Comparison of ENCODE assay signal across 8 cellular contexts in genomic region chr9:77841739-77842386, GRCh38.
DNase-seq lines count a peak whose midpoint lies in the region; ATAC-seq and TF ChIP-seq lines count a peak whose summit lies in the region.

No MANE protein-coding gene starts in this region.

- H3K4me2 ChIP-seq in osteoblast (ENCODE audit: insufficient read depth, low read length) (peak overlapping the region; percentile 48), neuronal stem cell (ENCODE audit: insufficient read depth, low read length, poor library complexity, severe bottlenecking) (no peak overlapping the region)

- H3K36me3 ChIP-seq in osteoblast (ENCODE audit: insufficient read depth, low read length) (no peaks in the 10 kb centered on the region), neuronal stem cell (replicated peaks in 1 of 2; ENCODE audit: control insufficient read depth in 2 of 2, insufficient read depth in 2 of 2, low read length in 2 of 2) (no peaks in the 10 kb centered on the region)

- H3K4me3 Mint-ChIP-seq in activated CD8-positive, alpha-beta memory T cell treated with anti-CD3 and anti-CD28 coated beads, Interleukin-2, amount 10 ng/mL, durations not matched to agents 7 days and 5 days, result no peak overlapping the region
- H3K4me3 Mint-ChIP-seq in activated naive CD8-positive, alpha-beta T cell treated with anti-CD3 and anti-CD28 coated beads, Interleukin-2, amount 50 U/mL, for 24 hours, result no peak overlapping the region

- no peak overlapping the region for H3K23ac ChIP-seq in neuronal stem cell (ENCODE audit: low read depth, low read length, poor library complexity)

- peak; percentile 55 for ATAC-seq in activated CD8-positive, alpha-beta memory T cell treated with anti-CD3 and anti-CD28 coated beads, Interleukin-2, amount 10 ng/mL, durations not matched to agents 7 days and 5 days
- peak; percentile 71 for ATAC-seq in HG03175 (IDR thresholded peaks at IDR 0.05; ENCODE audit: unreplicated experiment)
- peak; percentile 54 for ATAC-seq in activated naive CD8-positive, alpha-beta T cell treated with anti-CD3 and anti-CD28 coated beads, Interleukin-2, amount 50 U/mL, for 24 hours

- H2AK5ac ChIP-seq in neuronal stem cell (ENCODE audit: low read depth, low read length), result no peak overlapping the region

- no peaks in the 10 kb centered on the region for H3K27me3 ChIP-seq in osteoblast (ENCODE audit: insufficient read depth, low read length)
- H3K27me3 ChIP-seq in neuronal stem cell (ENCODE audit: control insufficient read depth in 3 of 3, insufficient read depth in 3 of 3, low read depth in 1 of 3, low read length in 3 of 3), result no peaks in the 10 kb centered on the region

- CTCF ChIA-PET in activated CD8-positive, alpha-beta memory T cell treated with anti-CD3 and anti-CD28 coated beads, Interleukin-2, amount 10 ng/mL, durations not matched to agents 7 days and 5 days (lab: Charles Lee), result interaction anchor here (0.7 to 1.4 kb wide), 8 partner anchors 10 to 384 kb away, joined by 3 to 10 read pairs (median 3); no protein-coding TSS in a partner anchor

- H4K8ac ChIP-seq in neuronal stem cell (ENCODE audit: low read depth, low read length), result no peak overlapping the region

- H3K4ac ChIP-seq in neuronal stem cell (ENCODE audit: low read length), result no peak overlapping the region

- H2AFZ ChIP-seq in osteoblast (ENCODE audit: low read length) (no peak overlapping the region), neuronal stem cell (ENCODE audit: low read length) (no peak overlapping the region)

- no peaks in the 10 kb centered on the region for H3K36me3 Mint-ChIP-seq in activated CD8-positive, alpha-beta memory T cell treated with anti-CD3 and anti-CD28 coated beads, Interleukin-2, amount 10 ng/mL, durations not matched to agents 7 days and 5 days
- no peaks in the 10 kb centered on the region for H3K36me3 Mint-ChIP-seq in activated naive CD8-positive, alpha-beta T cell treated with anti-CD3 and anti-CD28 coated beads, Interleukin-2, amount 50 U/mL, for 24 hours (ENCODE audit: low read depth)

- H3K27ac ChIP-seq in osteoblast (ENCODE audit: low read depth, low read length) (peak overlapping the region; percentile 81), neuronal stem cell (replicated peaks; ENCODE audit: low read length) (no peak overlapping the region)

- peaks cover 2% of the 10 kb centered on the region for H3K27me3 Mint-ChIP-seq in activated CD8-positive, alpha-beta memory T cell treated with anti-CD3 and anti-CD28 coated beads, Interleukin-2, amount 10 ng/mL, durations not matched to agents 7 days and 5 days
- H3K27me3 Mint-ChIP-seq in activated naive CD8-positive, alpha-beta T cell treated with anti-CD3 and anti-CD28 coated beads, Interleukin-2, amount 50 U/mL, for 24 hours, result no peaks in the 10 kb centered on the region

- H4K91ac ChIP-seq in neuronal stem cell (ENCODE audit: low read depth, low read length, poor library complexity), result no peak overlapping the region

- no peak overlapping the region for H2BK12ac ChIP-seq in neuronal stem cell (ENCODE audit: low read length)

- H3K79me1 ChIP-seq in neuronal stem cell (ENCODE audit: low read depth, low read length), result no peaks in the 10 kb centered on the region

- no peak overlapping the region for H2BK120ac ChIP-seq in neuronal stem cell (ENCODE audit: low read depth, low read length)

- no peak overlapping the region for H3K9ac ChIP-seq in neuronal stem cell (ENCODE audit: low read depth, low read length, poor library complexity)

- H4K20me1 ChIP-seq in osteoblast (ENCODE audit: insufficient read depth, low read length), result peaks cover 2% of the 10 kb centered on the region

- no peaks in the 10 kb centered on the region for H3K9me3 ChIP-seq in osteoblast (ENCODE audit: low read depth, low read length)
- H3K9me3 ChIP-seq in neuronal stem cell (replicated peaks in 1 of 2; ENCODE audit: control insufficient read depth in 2 of 2, insufficient read depth in 1 of 2, low read depth in 1 of 2, low read length in 2 of 2), result no peaks in the 10 kb centered on the region

- peaks cover 10% of the 10 kb centered on the region for H3K4me1 Mint-ChIP-seq in activated CD8-positive, alpha-beta memory T cell treated with anti-CD3 and anti-CD28 coated beads, Interleukin-2, amount 10 ng/mL, durations not matched to agents 7 days and 5 days
- H3K4me1 Mint-ChIP-seq in activated naive CD8-positive, alpha-beta T cell treated with anti-CD3 and anti-CD28 coated beads, Interleukin-2, amount 50 U/mL, for 24 hours, result peaks cover 17% of the 10 kb centered on the region

- H3K18ac ChIP-seq in neuronal stem cell (ENCODE audit: low read length), result no peak overlapping the region

- peaks cover 53% of the 10 kb centered on the region for H3K79me2 ChIP-seq in osteoblast (ENCODE audit: insufficient read depth, low read length)

- H3K9me3 Mint-ChIP-seq in activated CD8-positive, alpha-beta memory T cell treated with anti-CD3 and anti-CD28 coated beads, Interleukin-2, amount 10 ng/mL, durations not matched to agents 7 days and 5 days (ENCODE audit: low read depth), result no peaks in the 10 kb centered on the region
- no peaks in the 10 kb centered on the region for H3K9me3 Mint-ChIP-seq in activated naive CD8-positive, alpha-beta T cell treated with anti-CD3 and anti-CD28 coated beads, Interleukin-2, amount 50 U/mL, for 24 hours

- no peak overlapping the region for H2BK5ac ChIP-seq in neuronal stem cell (ENCODE audit: low read length)

- no peak for DNase-seq in activated CD8-positive, alpha-beta memory T cell treated with anti-CD3 and anti-CD28 coated beads, Interleukin-2, amount 10 ng/mL, durations not matched to agents 7 days and 5 days
- DNase-seq in activated CD8-positive, alpha-beta memory T cell treated with anti-CD3 and anti-CD28 coated beads for 24 hours, result no peak
- no peak for DNase-seq in activated naive CD8-positive, alpha-beta T cell treated with anti-CD3 and anti-CD28 coated beads, Interleukin-2, amount 50 U/mL, for 24 hours
- no peak for DNase-seq in osteoblast (ENCODE audit: insufficient read length, low spot score, missing footprints)
- no peak for DNase-seq in glomerular visceral epithelial cell (ENCODE audit: extremely low spot score)
- DNase-seq in neuronal stem cell (ENCODE audit: low spot score), result no peak
- no peak for DNase-seq in DMS153 (lab: John Stamatoyannopoulos, UW)

- TF ChIP-seq CTCF in osteoblast (IDR thresholded peaks at IDR 0.05; ENCODE audit: extremely low read depth, low read depth, low read length), result peak; percentile 64

- H3K14ac ChIP-seq in neuronal stem cell (ENCODE audit: low read length), result no peak overlapping the region

- H2BK15ac ChIP-seq in neuronal stem cell (ENCODE audit: low read length), result no peak overlapping the region

- H3K27ac Mint-ChIP-seq in activated CD8-positive, alpha-beta memory T cell treated with anti-CD3 and anti-CD28 coated beads, Interleukin-2, amount 10 ng/mL, durations not matched to agents 7 days and 5 days, result no peak overlapping the region
- H3K27ac Mint-ChIP-seq in activated naive CD8-positive, alpha-beta T cell treated with anti-CD3 and anti-CD28 coated beads, Interleukin-2, amount 50 U/mL, for 24 hours, result no peak overlapping the region

- WGBS in neuronal stem cell (ENCODE audit: extremely low coverage in 2 of 2, insufficient read length in 2 of 2, insufficient replicate concordance in 1 of 2), 2 donors, result no CpG with 5 or more reads among the region's 3 CpGs

- H3K4me3 ChIP-seq in osteoblast (ENCODE audit: insufficient read depth, low read length), result no peak overlapping the region
- no peak overlapping the region for H3K4me3 ChIP-seq in neuronal stem cell (ENCODE audit: low read length in 2 of 2)

- H3K4me1 ChIP-seq in osteoblast (ENCODE audit: insufficient read depth, low read length) (peaks cover 34% of the 10 kb centered on the region), neuronal stem cell (ENCODE audit: control insufficient read depth in 2 of 2, insufficient read depth in 1 of 2, low read depth in 1 of 2, low read length in 2 of 2) (peaks cover 0 to 9% of the 10 kb centered on the region in 2 donors)
